ENCODE assay signal across 23 cellular contexts in the genomic region with DNA sequence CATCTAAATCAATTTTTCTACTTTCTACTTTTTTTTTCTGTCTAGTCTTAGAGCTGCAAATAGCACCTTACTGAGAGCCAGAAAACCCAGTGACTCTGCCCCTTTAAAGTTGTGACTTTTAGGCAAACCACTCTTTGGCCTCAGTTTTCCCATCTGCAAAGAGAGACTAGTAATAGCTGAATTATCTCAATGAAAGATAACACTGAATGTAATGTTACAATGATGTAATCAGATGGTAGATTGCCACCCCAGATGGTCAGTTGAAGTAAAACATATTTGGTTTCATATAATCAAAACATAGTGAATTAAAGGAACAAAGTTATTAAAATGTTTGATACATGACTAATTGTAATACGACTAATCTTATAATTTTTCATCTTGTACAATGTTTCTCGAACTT. TPM values are rescaled to one million over a fixed set of nuclear protein-coding genes. Genes with fewer than 3 reads are reported as not detected.
"Had no signal": no experiment of that assay in that cellular context is flagged by ENCODE, and none has a peak within 500 bp of the region (broad histone marks: within the 10 kb centered on the region; RNA-seq: fewer than 3 reads in every experiment).

No MANE protein-coding gene starts in this region.

- H3K4me1 Mint-ChIP-seq: activated CD8-positive, alpha-beta memory T cell treated with anti-CD3 and anti-CD28 coated beads, Interleukin-2, amount 10 ng/mL, durations not matched to agents 7 days and 5 days; activated naive CD8-positive, alpha-beta T cell treated with anti-CD3 and anti-CD28 coated beads, Interleukin-2, amount 50 U/mL, for 24 hours had no signal

- H3K36me3 ChIP-seq: SJCRH30 had no signal

- H3K27ac Mint-ChIP-seq: activated CD8-positive, alpha-beta memory T cell treated with anti-CD3 and anti-CD28 coated beads, Interleukin-2, amount 10 ng/mL, durations not matched to agents 7 days and 5 days; activated naive CD4-positive, alpha-beta T cell treated with anti-CD3 and anti-CD28 coated beads, Interleukin-2, amount 50 U/mL, for 72 hours; activated naive CD8-positive, alpha-beta T cell treated with anti-CD3 and anti-CD28 coated beads, Interleukin-2, amount 50 U/mL, for 24 hours; activated T-cell treated with anti-CD3 and anti-CD28 coated beads, Interleukin-2, amount 50 U/mL, for 24 hours; T-helper 1 cell treated with Interleukin-12 subunit alpha and Interleukin-12 subunit beta and Interleukin-4 antibody, amounts not matched to agents 30 μg/mL and 1 μg/mL, for 36 hours had no signal

- H3K9me3 Mint-ChIP-seq: activated naive CD4-positive, alpha-beta T cell treated with anti-CD3 and anti-CD28 coated beads, Interleukin-2, amount 50 U/mL, for 72 hours; activated naive CD8-positive, alpha-beta T cell treated with anti-CD3 and anti-CD28 coated beads, Interleukin-2, amount 50 U/mL, for 24 hours; activated T-cell treated with anti-CD3 and anti-CD28 coated beads, Interleukin-2, amount 50 U/mL, for 24 hours; T-helper 1 cell treated with Interleukin-12 subunit alpha and Interleukin-12 subunit beta and Interleukin-4 antibody, amounts not matched to agents 30 μg/mL and 1 μg/mL, for 36 hours had no signal

- H3K4me1 ChIP-seq: SJCRH30 had no signal

- H3K27ac ChIP-seq: SJCRH30 had no signal

- H3K9me3 ChIP-seq: SJCRH30 had no signal

- H3K4me3 ChIP-seq: K562, SJCRH30 had no signal

- H3K4me3 Mint-ChIP-seq: activated CD8-positive, alpha-beta memory T cell treated with anti-CD3 and anti-CD28 coated beads, Interleukin-2, amount 10 ng/mL, durations not matched to agents 7 days and 5 days; activated naive CD8-positive, alpha-beta T cell treated with anti-CD3 and anti-CD28 coated beads, Interleukin-2, amount 50 U/mL, for 24 hours; activated T-cell treated with anti-CD3 and anti-CD28 coated beads, Interleukin-2, amount 50 U/mL, for 24 hours; T-helper 1 cell treated with Interleukin-12 subunit alpha and Interleukin-12 subunit beta and Interleukin-4 antibody, amounts not matched to agents 30 μg/mL and 1 μg/mL, for 36 hours had no signal

- H3K27me3 ChIP-seq: SJCRH30 had no signal

- DNase-seq: activated CD4-positive, alpha-beta T cell treated with anti-CD3 and anti-CD28 coated beads for 48 hours; activated CD4-positive, alpha-beta T cell treated with anti-CD3 and anti-CD28 coated beads, Interleukin-2, amount 50 U/mL, for 4 hours; activated CD8-positive, alpha-beta memory T cell treated with anti-CD3 and anti-CD28 coated beads, Interleukin-2, amount 10 ng/mL, durations not matched to agents 7 days and 5 days; activated effector memory CD4-positive, alpha-beta T cell treated with anti-CD3 and anti-CD28 coated beads, Interleukin-2, amount 50 U/mL, for 16 hours; activated naive CD4-positive, alpha-beta T cell treated with Interleukin-2 at 50 U/mL for 16 hours; activated naive CD8-positive, alpha-beta T cell treated with anti-CD3 and anti-CD28 coated beads, Interleukin-2, amount 50 U/mL, for 24 hours; activated T-cell treated with anti-CD3 and anti-CD28 coated beads, Interleukin-2, amount 50 U/mL, for 24 hours; amygdala; cerebellar nuclear complex; Karpas-422; NCI-H1105 treated with DMSO at 0.1 percent for 48 hours; NCI-H1436 treated with DMSO at 0.1 percent for 48 hours; NCI-H187; NCI-H2081; NCI-H510A treated with DMSO at 0.1 percent for 48 hours; NK-92 treated with Interleukin-12 subunit alpha and Interleukin-12 subunit beta, amount 100 ng/mL, for 24 hours; OCI-M1; Right ventricle myocardium superior; RPMI8226; SJCRH30 had no signal

- H3K36me3 Mint-ChIP-seq: activated CD8-positive, alpha-beta memory T cell treated with anti-CD3 and anti-CD28 coated beads, Interleukin-2, amount 10 ng/mL, durations not matched to agents 7 days and 5 days; activated naive CD4-positive, alpha-beta T cell treated with anti-CD3 and anti-CD28 coated beads, Interleukin-2, amount 50 U/mL, for 72 hours had no signal

RNA-seq across cellular contexts. Expression of a gene that starts 5.0 kb away (rescaled TPM):
- total RNA-seq: activated CD8-positive, alpha-beta memory T cell treated with anti-CD3 and anti-CD28 coated beads, Interleukin-2, amount 10 ng/mL, durations not matched to agents 7 days and 5 days; activated naive CD4-positive, alpha-beta T cell treated with anti-CD3 and anti-CD28 coated beads, Interleukin-2, amount 50 U/mL, for 72 hours; SJCRH30 had no signal
- polyA plus RNA-seq: K562 had no signal
